Comparison of ENCODE assay signal across 12 cellular contexts in the genomic region with DNA sequence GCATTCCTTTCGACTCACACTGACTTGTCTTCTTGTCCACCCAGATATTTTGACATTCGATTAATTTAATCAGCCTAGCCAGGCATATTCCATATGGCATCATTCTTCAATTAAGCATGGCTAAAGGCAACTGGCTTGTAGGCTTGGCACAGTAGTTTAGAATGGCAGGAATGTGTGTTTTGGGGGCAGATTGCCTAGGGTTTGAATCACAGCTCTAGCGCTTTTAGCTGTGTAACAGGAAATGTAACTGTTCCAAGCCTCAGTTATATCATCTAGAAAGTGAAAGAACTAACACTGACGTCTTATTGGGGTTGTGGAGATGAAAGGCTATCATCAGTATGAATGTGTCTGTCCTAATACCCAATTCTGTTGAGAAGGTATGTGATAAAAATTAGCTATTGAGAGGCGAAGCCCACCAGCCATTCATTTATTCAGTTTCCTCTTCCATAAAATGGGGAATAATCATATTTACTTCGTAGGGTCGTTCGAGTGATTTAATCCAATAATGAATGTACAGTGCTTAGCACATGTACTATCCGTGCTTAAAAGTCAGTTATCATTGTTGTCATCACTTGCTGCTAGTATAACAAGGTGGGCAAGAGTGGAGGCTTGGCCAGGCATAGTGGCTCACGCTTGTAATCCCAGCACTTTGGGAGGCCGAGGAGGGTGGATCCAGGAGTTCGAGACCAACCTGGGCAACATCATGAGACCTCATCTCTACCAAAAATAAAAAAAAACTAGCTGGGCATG. TPM values are rescaled to one million over a fixed set of nuclear protein-coding genes. Genes with fewer than 3 reads are reported as not detected.
DNase-seq lines count a peak whose midpoint lies in the region; ATAC-seq, FAIRE-seq and TF ChIP-seq lines count a peak whose summit lies in the region.
"Had no signal": no experiment of that assay in that cellular context is flagged by ENCODE, and none has a peak within 500 bp of the region (broad histone marks: within the 10 kb centered on the region; RNA-seq: fewer than 3 reads in every experiment).

No MANE protein-coding gene starts in this region.

- H2AFZ ChIP-seq in GM12878 (ENCODE audit: control insufficient read depth, low read depth, low read length) = no peak overlapping the region

- TF ChIP-seq RAD21 in GM12878 (IDR thresholded peaks at IDR 0.05; ENCODE audit: insufficient read depth, low read depth, low read length) = no peak

- FAIRE-seq in GM12878 (lab: Jason Lieb, UNC) = peak; percentile 94
- FAIRE-seq: endometrium, kidney had no signal

- no peak overlapping the region for H3K4me2 ChIP-seq in GM12878 (ENCODE audit: control insufficient read depth, insufficient read depth)
- H3K4me2 ChIP-seq: BLaER1 had no signal

- intact Hi-C loops in GM12878 (cut with micrococcal nuclease; ENCODE audit: unreplicated experiment) = no loop called here

- 0 out of 2 replicates have a peak, but pooled peaks cover 4% of the 10 kb centered on the region for H3K4me1 ChIP-seq in GM12878 (ENCODE audit: control insufficient read depth, insufficient read depth, low read length)
- H3K4me1 ChIP-seq: BLaER1 had no signal

- peaks cover 46% of the 10 kb centered on the region for H3K27me3 Mint-ChIP-seq in activated naive CD4-positive, alpha-beta T cell treated with anti-CD3 and anti-CD28 coated beads, Interleukin-2, amount 10 ng/mL, durations not matched to agents 7 days and 5 days
- H3K27me3 Mint-ChIP-seq in stimulated activated memory B cell treated with anti-CD40 and anti-IgM and Interleukin-4, amounts not matched to agents 10 μg/mL and 1 μg/mL and 100 μg/mL, for 72 hours = peaks cover 27% of the 10 kb centered on the region

- CTCF ChIA-PET in activated naive CD4-positive, alpha-beta T cell treated with anti-CD3 and anti-CD28 coated beads, Interleukin-2, amount 10 ng/mL, durations not matched to agents 7 days and 5 days (lab: Charles Lee) = interaction anchor here (1.0 to 3.6 kb wide), 5 partner anchors 14 to 127 kb away, joined by 3 to 20 read pairs (median 5); no protein-coding TSS in a partner anchor
- CTCF ChIA-PET in GM12878 (lab: Yijun Ruan, JAX) = interaction anchor here (0.8 to 1.5 kb wide), 4 partner anchors 12 to 126 kb away, joined by 3 to 6 read pairs (median 3); no protein-coding TSS in a partner anchor

- peaks cover 14% of the 10 kb centered on the region for H3K4me1 Mint-ChIP-seq in activated naive CD4-positive, alpha-beta T cell treated with anti-CD3 and anti-CD28 coated beads, Interleukin-2, amount 10 ng/mL, durations not matched to agents 7 days and 5 days
- peaks cover 8% of the 10 kb centered on the region for H3K4me1 Mint-ChIP-seq in stimulated activated memory B cell treated with anti-CD40 and anti-IgM and Interleukin-4, amounts not matched to agents 10 μg/mL and 1 μg/mL and 100 μg/mL, for 72 hours

- no peak for DNase-seq in activated naive CD4-positive, alpha-beta T cell treated with anti-CD3 and anti-CD28 coated beads, Interleukin-2, amount 50 U/mL, for 72 hours (ENCODE audit: low spot score in 2 of 2)
- DNase-seq in activated naive CD4-positive, alpha-beta T cell treated with anti-CD3 and anti-CD28 coated beads, Interleukin-2, amount 10 ng/mL, durations not matched to agents 7 days and 5 days = no peak
- DNase-seq in NCI-H1694 (lab: John Stamatoyannopoulos, UW) (peak; percentile 30), GM12878 (ENCODE audit: low read depth, low spot score) (peak; percentile 15), KBM-7 (no peak), inferior parietal cortex (ENCODE audit: extremely low spot score) (no peak)
- DNase-seq: kidney had no signal

- peaks cover 5% of the 10 kb centered on the region in 2 donors for H3K9me3 Mint-ChIP-seq in activated naive CD4-positive, alpha-beta T cell treated with anti-CD3 and anti-CD28 coated beads, Interleukin-2, amount 50 U/mL, for 72 hours
- peaks cover 5% of the 10 kb centered on the region for H3K9me3 Mint-ChIP-seq in activated naive CD4-positive, alpha-beta T cell treated with anti-CD3 and anti-CD28 coated beads, Interleukin-2, amount 10 ng/mL, durations not matched to agents 7 days and 5 days
- peaks cover 10% of the 10 kb centered on the region for H3K9me3 Mint-ChIP-seq in stimulated activated memory B cell treated with anti-CD40 and anti-IgM and Interleukin-4, amounts not matched to agents 10 μg/mL and 1 μg/mL and 100 μg/mL, for 72 hours

- no peaks in the 10 kb centered on the region; a peak in 3 of 4 replicates for H3K27me3 ChIP-seq in GM12878 (replicated peaks in 1 of 2; ENCODE audit: control insufficient read depth in 2 of 2, insufficient read depth in 2 of 2, low read length in 1 of 2)
- H3K27me3 ChIP-seq: BLaER1 had no signal

- no peak for TF ChIP-seq CTCF in GM12878 (IDR thresholded peaks at IDR 0.05 in 2 of 3, conservative IDR thresholded peaks at IDR 0.05 in 1 of 3; ENCODE audit: control insufficient read depth in 2 of 3, extremely low read depth in 1 of 3, insufficient read depth in 1 of 3, low read depth in 3 of 3, low read length in 3 of 3)

- H3K36me3 Mint-ChIP-seq in activated naive CD4-positive, alpha-beta T cell treated with anti-CD3 and anti-CD28 coated beads, Interleukin-2, amount 50 U/mL, for 72 hours = peaks cover 5 to 7% of the 10 kb centered on the region in 2 donors
- H3K36me3 Mint-ChIP-seq in activated naive CD4-positive, alpha-beta T cell treated with anti-CD3 and anti-CD28 coated beads, Interleukin-2, amount 10 ng/mL, durations not matched to agents 7 days and 5 days = peaks cover 1% of the 10 kb centered on the region
- H3K36me3 Mint-ChIP-seq in stimulated activated memory B cell treated with anti-CD40 and anti-IgM and Interleukin-4, amounts not matched to agents 10 μg/mL and 1 μg/mL and 100 μg/mL, for 72 hours = peaks cover 6% of the 10 kb centered on the region

- no peak overlapping the region for H3K4me3 ChIP-seq in GM12878
- H3K4me3 ChIP-seq: BLaER1 had no signal

- ATAC-seq in activated naive CD4-positive, alpha-beta T cell treated with anti-CD3 and anti-CD28 coated beads, Interleukin-2, amount 50 U/mL, for 72 hours = peak; percentile 74 to 93
- ATAC-seq in GM12878 (peak; percentile 85), GM21576 (IDR thresholded peaks at IDR 0.05; ENCODE audit: unreplicated experiment) (no peak)
- ATAC-seq in stimulated activated memory B cell treated with anti-CD40 and anti-IgM and Interleukin-4, amounts not matched to agents 10 μg/mL and 1 μg/mL and 100 μg/mL, for 72 hours = peak; percentile 59

- H3K27ac Mint-ChIP-seq in activated naive CD4-positive, alpha-beta T cell treated with anti-CD3 and anti-CD28 coated beads, Interleukin-2, amount 50 U/mL, for 72 hours = no peak overlapping the region
- no peak overlapping the region for H3K27ac Mint-ChIP-seq in activated naive CD4-positive, alpha-beta T cell treated with anti-CD3 and anti-CD28 coated beads, Interleukin-2, amount 10 ng/mL, durations not matched to agents 7 days and 5 days
- H3K27ac Mint-ChIP-seq in stimulated activated memory B cell treated with anti-CD40 and anti-IgM and Interleukin-4, amounts not matched to agents 10 μg/mL and 1 μg/mL and 100 μg/mL, for 72 hours = peak overlapping the region; percentile 31

- no peaks in the 10 kb centered on the region for H3K79me2 ChIP-seq in GM12878 (ENCODE audit: control insufficient read depth, insufficient read depth, low read length)

- H3K36me3 ChIP-seq in GM12878 (ENCODE audit: control insufficient read depth in 2 of 2, insufficient read depth in 2 of 2, low read length in 1 of 2) = no peaks in the 10 kb centered on the region
- H3K36me3 ChIP-seq: BLaER1 had no signal

- H4K20me1 ChIP-seq in GM12878 (ENCODE audit: control insufficient read depth, insufficient read depth) = no peaks in the 10 kb centered on the region
- H4K20me1 ChIP-seq: BLaER1 had no signal

- WGBS in GM12878 (ENCODE audit: insufficient coverage, insufficient replicate concordance, low lambda C conversion rate, missing lambda C conversion rate) = 35% methylated on average over 12 of the region's 12 CpGs

- H3K9ac ChIP-seq in GM12878 (ENCODE audit: control insufficient read depth, insufficient read depth, low read length) = no peak overlapping the region
- H3K9ac ChIP-seq: BLaER1 had no signal

- BruUV-seq in GM12878 (replicated peaks; lab: Mats Ljungman, UMichigan) = no TSS peak

- SMC1A ChIA-PET in GM12878 (lab: Charles Lee; ENCODE audit: uncharacterized antibody, unreplicated experiment) = interaction anchor here (1.4 to 1.5 kb wide), 3 partner anchors 79 to 106 kb away, joined by 3 read pairs; no protein-coding TSS in a partner anchor

- in situ Hi-C loops in GM12878 (cut with MboI) = no loop called here
- in situ Hi-C loops in KBM-7 (cut with MboI; ENCODE audit: low pct_unique_long_range_greater_than_20kb, low sequenced_read_pairs) = no loop called here

- no peak overlapping the region for H3K4me3 Mint-ChIP-seq in activated naive CD4-positive, alpha-beta T cell treated with anti-CD3 and anti-CD28 coated beads, Interleukin-2, amount 10 ng/mL, durations not matched to agents 7 days and 5 days
- peak overlapping the region; percentile 28 for H3K4me3 Mint-ChIP-seq in stimulated activated memory B cell treated with anti-CD40 and anti-IgM and Interleukin-4, amounts not matched to agents 10 μg/mL and 1 μg/mL and 100 μg/mL, for 72 hours

- RAD21 ChIA-PET in GM12878 (lab: Charles Lee; ENCODE audit: unreplicated experiment) = no interaction called here

- H3K27ac ChIP-seq in GM12878 (ENCODE audit: control insufficient read depth, insufficient read depth) = no peak overlapping the region
- H3K27ac ChIP-seq: BLaER1 had no signal

- POLR2A ChIA-PET in GM12878 (lab: Charles Lee) = no interaction called here

- TF ChIP-seq POLR2A in GM12878 (IDR thresholded peaks at IDR 0.05; ENCODE audit: low read depth, low read length) = no peak

- H3K9me3 ChIP-seq in GM12878 (replicated peaks; ENCODE audit: control insufficient read depth, insufficient read depth, low read length) = no peaks in the 10 kb centered on the region; the same call in 2 of the 3 replicates

- peak in 1 of 2 experiments; percentile 35; a peak in 1 of 4 replicates for TF ChIP-seq EP300 in GM12878 (IDR thresholded peaks at IDR 0.05; ENCODE audit: borderline replicate concordance in 1 of 2, control insufficient read depth in 1 of 2, low read depth in 2 of 2, low read length in 2 of 2)

RNA-seq across cellular contexts. Expression of gene GRHL3, which starts 41.6 kb away (rescaled TPM):
- total RNA-seq in activated naive CD4-positive, alpha-beta T cell treated with anti-CD3 and anti-CD28 coated beads, Interleukin-2, amount 50 U/mL, for 72 hours = not detected
- 0.25 TPM in 1 of 2 replicates, not detected in the other for total RNA-seq in GM12878 (2013; cell fraction: nucleolus; rRNA removed)
- 0.11 and 0.17 TPM in 2 replicates for total RNA-seq in GM12878 (2014; rRNA removed)
- 0.14 and 0.27 TPM in 2 replicates for total RNA-seq in GM12878 (2014; rRNA removed; fragmentation: Illumina TruSeq; extraction: Trizol)
- 0.51 TPM in 2 replicates for total RNA-seq in GM12878 (2021)
- 0.17 TPM for polyA plus RNA-seq in GM12878 (2011; ENCODE audit: low read depth)
- 0.18 TPM in 1 of 2 replicates, not detected in the other for polyA plus RNA-seq in GM12878 (2011; rRNA removed)
- 0.13 TPM in 2 replicates for polyA plus RNA-seq in GM12878 (2011; cell fraction: cytosol; rRNA removed)
- polyA plus RNA-seq in GM12878 (2011; cell fraction: nucleus; rRNA removed) = 0.44 and 0.48 TPM in 2 replicates
- polyA plus RNA-seq in GM12878 (2012) = 0.27 and 0.41 TPM in 2 replicates
- 0.41 TPM in 1 of 2 replicates, not detected in the other for polyA plus RNA-seq in GM12878 (2014; fragmentation: Illumina TruSeq; extraction: Trizol)
- polyA plus RNA-seq in GM12878 (2014; fragmentation: Nextera tagmentation; extraction: Ambion mirVana) = under 1 TPM; 0.07 to 0.21 TPM
- polyA plus RNA-seq in GM12878 (2014; rRNA removed) = 0.13 and 0.56 TPM in 2 replicates
- under 1 TPM; 0.70 to 0.87 TPM for polyA plus RNA-seq in GM12878 (2016; fragmentation: Nextera tagmentation; extraction: Ambion mirVana)
- polyA minus RNA-seq in GM12878 (2011; rRNA and poly(A)+ RNA removed) = not detected in 2 replicates
- polyA minus RNA-seq in GM12878 (2011; cell fraction: cytosol; rRNA and poly(A)+ RNA removed) = not detected in 2 replicates
- polyA minus RNA-seq in GM12878 (2011; cell fraction: nucleus; rRNA and poly(A)+ RNA removed) = not detected in 2 replicates
- total RNA-seq: osteocyte had no signal

Comparison
In these comparisons a context has a peak if more than half of its experiments do, and no peak if none do; other contexts are left out.
1. DNase-seq: peak in NCI-H1694 (single experiment) and GM12878 (single experiment); none in activated naive CD4-positive, alpha-beta T cell treated with anti-CD3 and anti-CD28 coated beads, Interleukin-2, amount 50 U/mL, for 72 hours (0 of 2), activated naive CD4-positive, alpha-beta T cell treated with anti-CD3 and anti-CD28 coated beads, Interleukin-2, amount 10 ng/mL, durations not matched to agents 7 days and 5 days (single experiment), KBM-7 (single experiment) and inferior parietal cortex (single experiment).